ENCODE assay signal across 8 cellular contexts in the genomic region with DNA sequence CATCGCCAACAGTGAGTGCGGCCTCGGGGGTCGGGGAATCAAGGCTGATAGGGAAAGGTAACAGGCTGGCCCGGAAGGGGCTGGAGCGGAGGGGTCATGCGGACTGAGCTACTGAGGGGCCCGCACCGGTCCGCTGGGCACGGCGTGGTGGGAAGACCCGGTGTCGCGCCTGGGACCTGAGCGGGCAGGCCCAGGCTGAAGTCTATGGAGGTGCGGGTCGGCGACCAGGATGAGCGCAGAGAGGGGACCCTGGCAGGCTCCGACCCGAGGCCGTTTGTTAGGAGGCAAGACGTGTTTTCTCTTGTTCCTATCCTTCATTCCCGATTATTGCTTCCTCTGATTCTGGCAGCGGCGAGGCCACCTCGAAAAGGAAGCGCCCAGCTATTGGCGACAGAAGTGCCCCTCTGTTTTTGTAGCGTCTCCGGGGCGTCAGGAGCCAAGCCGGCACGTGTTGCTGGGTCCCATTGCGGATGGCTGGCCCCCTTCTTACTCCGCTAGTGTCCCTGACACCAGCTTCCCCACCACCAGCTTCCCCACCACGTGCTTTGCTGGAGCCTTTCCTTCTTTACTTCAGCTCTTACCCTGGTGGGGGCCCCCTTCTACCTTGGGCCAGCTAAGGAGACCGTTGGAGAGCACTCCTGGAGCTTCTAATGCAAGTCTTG. TPM values are rescaled to one million over a fixed set of nuclear protein-coding genes. Genes with fewer than 3 reads are reported as not detected.
DNase-seq lines count a peak whose midpoint lies in the region; ATAC-seq, FAIRE-seq and TF ChIP-seq lines count a peak whose summit lies in the region.

No MANE protein-coding gene starts in this region.

- H4K20me1 ChIP-seq in BLaER1 (peaks cover 32% of the 10 kb centered on the region), KMS-11 (ENCODE audit: insufficient read depth) (peaks cover 17% of the 10 kb centered on the region)

- H3K4me1 ChIP-seq in BLaER1: peaks cover 32% of the 10 kb centered on the region
- peaks cover 32% of the 10 kb centered on the region for H3K4me1 ChIP-seq in KMS-11 (ENCODE audit: low read depth, poor library complexity, severe bottlenecking)
- H3K4me1 ChIP-seq in heart left ventricle: peaks cover 0 to 37% (median 22%) of the 10 kb centered on the region in 12 donors
- H3K4me1 ChIP-seq in rectal smooth muscle tissue (ENCODE audit: control insufficient read depth, insufficient read depth, low read length): peaks cover 12% of the 10 kb centered on the region

- H3K4me2 ChIP-seq in BLaER1 (peak overlapping the region; percentile 95), KMS-11 (peak overlapping the region; percentile 81)

- no peak for TF ChIP-seq POLR2A in heart left ventricle (IDR thresholded peaks at IDR 0.05)

- ATAC-seq in GM21367 (IDR thresholded peaks at IDR 0.05; ENCODE audit: unreplicated experiment) (peak; percentile 5), heart left ventricle (peak; percentile 2 to 34 (median 26))

- H3K4me3 Mint-ChIP-seq in activated T-helper 2 cell treated with anti-CD3 and anti-CD28 coated beads, Interferon-gamma antibody, Interleukin-2, Interleukin-4, amounts not matched to agents 10 μg/mL and 5 μg/mL and 100 μg/mL, durations not matched to agents 14 hours and 24 hours and 36 hours (ENCODE audit: low read depth): peak overlapping the region; percentile 92

- H3K27me3 ChIP-seq in BLaER1 (no peaks in the 10 kb centered on the region), KMS-11 (ENCODE audit: insufficient read depth, low read depth) (no peaks in the 10 kb centered on the region), heart left ventricle (no peaks in the 10 kb centered on the region), rectal smooth muscle tissue (ENCODE audit: control insufficient read depth, insufficient read depth, low read length) (no peaks in the 10 kb centered on the region)

- no peaks in the 10 kb centered on the region for H3K9me3 Mint-ChIP-seq in activated T-helper 2 cell treated with anti-CD3 and anti-CD28 coated beads, Interferon-gamma antibody, Interleukin-2, Interleukin-4, amounts not matched to agents 10 μg/mL and 5 μg/mL and 100 μg/mL, durations not matched to agents 14 hours and 24 hours and 36 hours

- H3K27me3 Mint-ChIP-seq in activated T-helper 2 cell treated with anti-CD3 and anti-CD28 coated beads, Interferon-gamma antibody, Interleukin-2, Interleukin-4, amounts not matched to agents 10 μg/mL and 5 μg/mL and 100 μg/mL, durations not matched to agents 14 hours and 24 hours and 36 hours (ENCODE audit: low read depth): no peaks in the 10 kb centered on the region

- H3K9me3 ChIP-seq in BLaER1: no peaks in the 10 kb centered on the region
- no peaks in the 10 kb centered on the region for H3K9me3 ChIP-seq in heart left ventricle

- H3K4me3 ChIP-seq in BLaER1: peak overlapping the region; percentile 92
- peak overlapping the region; percentile 37 for H3K4me3 ChIP-seq in KMS-11 (IDR thresholded peaks at IDR 0.05; ENCODE audit: insufficient read depth, low read depth, low read length)
- peak overlapping the region; percentile 45 to 93 (median 84) for H3K4me3 ChIP-seq in heart left ventricle
- peak overlapping the region; percentile 91 for H3K4me3 ChIP-seq in rectal smooth muscle tissue (ENCODE audit: low read length)

- peak overlapping the region; percentile 98 for H3K9ac ChIP-seq in BLaER1
- peak overlapping the region; percentile 86 for H3K9ac ChIP-seq in KMS-11
- peak overlapping the region; percentile 46 for H3K9ac ChIP-seq in rectal smooth muscle tissue (ENCODE audit: low read length)

- peak overlapping the region; percentile 95 for H3K27ac Mint-ChIP-seq in activated T-helper 2 cell treated with anti-CD3 and anti-CD28 coated beads, Interferon-gamma antibody, Interleukin-2, Interleukin-4, amounts not matched to agents 10 μg/mL and 5 μg/mL and 100 μg/mL, durations not matched to agents 14 hours and 24 hours and 36 hours

- H3K27ac ChIP-seq in BLaER1 (peak overlapping the region; percentile 97), KMS-11 (peak overlapping the region; percentile 61), heart left ventricle (peak overlapping the region; percentile 5 to 92 (median 84)), rectal smooth muscle tissue (ENCODE audit: low read depth, low read length) (peak overlapping the region; percentile 75)

- FAIRE-seq in HTR-8/SVneo (lab: Jason Lieb, UNC): no peak

- intact Hi-C loops in activated T-helper 2 cell treated with anti-CD3 and anti-CD28 coated beads, Interferon-gamma antibody, Interleukin-2, Interleukin-4, amounts not matched to agents 10 μg/mL and 5 μg/mL and 100 μg/mL, durations not matched to agents 14 hours and 24 hours and 36 hours (cut with micrococcal nuclease): loop anchor here (1.0 to 5.0 kb wide), 11 partner anchors 11 to 342 kb away; partner anchors contain the start of genes DNAJC14, PYM1, RPL41 and RPS26
- intact Hi-C loops in heart left ventricle (cut with DNase I): loop anchor here in 6 of 10 donors (1.0 to 10.0 kb wide), 7 partner anchors 11 to 370 kb away; partner anchors contain the start of genes RPL41 (in 1 of the 6) and RPS26 (in 1 of the 6)

- TF ChIP-seq CTCF in KMS-11 (conservative IDR thresholded peaks at IDR 0.05; ENCODE audit: low read depth, low read length): no peak
- TF ChIP-seq CTCF in heart left ventricle (IDR thresholded peaks at IDR 0.05): no peak

- peaks cover 49% of the 10 kb centered on the region for H3K79me2 ChIP-seq in KMS-11 (ENCODE audit: insufficient read depth, low read depth)

- peak overlapping the region; percentile 67 for H2AFZ ChIP-seq in KMS-11 (ENCODE audit: low read depth)

- DNase-seq in activated T-helper 2 cell treated with anti-CD3 and anti-CD28 coated beads, Interferon-gamma antibody, Interleukin-2, Interleukin-4, amounts not matched to agents 10 μg/mL and 5 μg/mL and 100 μg/mL, durations not matched to agents 14 hours and 24 hours and 36 hours (ENCODE audit: low spot score): no peak
- DNase-seq in heart left ventricle: peak in 1 of 5 donors; percentile 45
- DNase-seq in HTR-8/SVneo (ENCODE audit: insufficient read length, low spot score): no peak
- DNase-seq in cortex of kidney (lab: John Stamatoyannopoulos, UW): no peak

- WGBS in heart left ventricle, 4 donors: 0 to 1% (median 0%) methylated on average over 18 to 39 of the region's 39 CpGs

- peaks cover 56% of the 10 kb centered on the region for H3K36me3 Mint-ChIP-seq in activated T-helper 2 cell treated with anti-CD3 and anti-CD28 coated beads, Interferon-gamma antibody, Interleukin-2, Interleukin-4, amounts not matched to agents 10 μg/mL and 5 μg/mL and 100 μg/mL, durations not matched to agents 14 hours and 24 hours and 36 hours (ENCODE audit: low read depth)

- H3K36me3 ChIP-seq in BLaER1 (peaks cover 41% of the 10 kb centered on the region), KMS-11 (ENCODE audit: insufficient read depth) (peaks cover 37% of the 10 kb centered on the region; the same call in 1 of the 2 replicates), heart left ventricle (peaks cover 3 to 40% (median 35%) of the 10 kb centered on the region in 9 donors), rectal smooth muscle tissue (ENCODE audit: control insufficient read depth, insufficient read depth, low read length) (peaks cover 21% of the 10 kb centered on the region)

- peaks cover 51% of the 10 kb centered on the region for H3K4me1 Mint-ChIP-seq in activated T-helper 2 cell treated with anti-CD3 and anti-CD28 coated beads, Interferon-gamma antibody, Interleukin-2, Interleukin-4, amounts not matched to agents 10 μg/mL and 5 μg/mL and 100 μg/mL, durations not matched to agents 14 hours and 24 hours and 36 hours (ENCODE audit: low read depth)

RNA-seq across cellular contexts. Expression of gene PA2G4, which starts 0.6 kb away (rescaled TPM):
- 356 and 364 TPM in 2 replicates for total RNA-seq in activated T-helper 2 cell treated with anti-CD3 and anti-CD28 coated beads, Interferon-gamma antibody, Interleukin-2, Interleukin-4, amounts not matched to agents 10 μg/mL and 5 μg/mL and 100 μg/mL, durations not matched to agents 14 hours and 24 hours and 36 hours
- 100 to 1,000 TPM in 1 of 9 donors, 10 to 100 TPM in 8; 66.0 to 105 (median 72.4) TPM for total RNA-seq in heart left ventricle
- polyA plus RNA-seq in heart left ventricle: 100 to 1,000 TPM in 1 of 2 donors, 10 to 100 TPM in 1; 62.4 to 187 TPM

RNA-seq across cellular contexts. Expression of gene RPL41, which starts 11.5 kb away (rescaled TPM):
- total RNA-seq in activated T-helper 2 cell treated with anti-CD3 and anti-CD28 coated beads, Interferon-gamma antibody, Interleukin-2, Interleukin-4, amounts not matched to agents 10 μg/mL and 5 μg/mL and 100 μg/mL, durations not matched to agents 14 hours and 24 hours and 36 hours: 3,925 and 4,057 TPM in 2 replicates
- total RNA-seq in heart left ventricle: 1,000 to 10,000 TPM in 8 of 9 donors, 100 to 1,000 TPM in 1; 533 to 2,381 (median 1,999) TPM
- 1,000 to 10,000 TPM in 1 of 2 donors, 100 to 1,000 TPM in 1; 752 to 4,466 TPM for polyA plus RNA-seq in heart left ventricle

RNA-seq across cellular contexts. Expression of gene ZC3H10, which starts 13.1 kb away (rescaled TPM):
- 7.7 and 9.2 TPM in 2 replicates for total RNA-seq in activated T-helper 2 cell treated with anti-CD3 and anti-CD28 coated beads, Interferon-gamma antibody, Interleukin-2, Interleukin-4, amounts not matched to agents 10 μg/mL and 5 μg/mL and 100 μg/mL, durations not matched to agents 14 hours and 24 hours and 36 hours
- 1 to 10 TPM; 2.7 to 6.4 (median 4.9) TPM for total RNA-seq in heart left ventricle
- polyA plus RNA-seq in heart left ventricle: 1 to 10 TPM; 3.5 to 3.9 TPM

RNA-seq across cellular contexts. Expression of gene ESYT1, which starts 23.1 kb away (rescaled TPM):
- total RNA-seq in activated T-helper 2 cell treated with anti-CD3 and anti-CD28 coated beads, Interferon-gamma antibody, Interleukin-2, Interleukin-4, amounts not matched to agents 10 μg/mL and 5 μg/mL and 100 μg/mL, durations not matched to agents 14 hours and 24 hours and 36 hours: 154 TPM in 2 replicates
- 10 to 100 TPM; 26.8 to 81.1 (median 43.4) TPM for total RNA-seq in heart left ventricle
- 10 to 100 TPM; 17.0 to 67.3 TPM for polyA plus RNA-seq in heart left ventricle

RNA-seq across cellular contexts. Expression of gene ERBB3, which starts 25.0 kb away (rescaled TPM):
- total RNA-seq in activated T-helper 2 cell treated with anti-CD3 and anti-CD28 coated beads, Interferon-gamma antibody, Interleukin-2, Interleukin-4, amounts not matched to agents 10 μg/mL and 5 μg/mL and 100 μg/mL, durations not matched to agents 14 hours and 24 hours and 36 hours: 0.11 and 0.71 TPM in 2 replicates
- 1 to 10 TPM in 8 of 9 donors, under 1 TPM in 1; 0.90 to 4.5 (median 1.8) TPM for total RNA-seq in heart left ventricle
- 1 to 10 TPM; 2.7 to 3.4 TPM for polyA plus RNA-seq in heart left ventricle

Comparison
In these comparisons a context has a peak if more than half of its experiments do, and no peak if none do; other contexts are left out.
1. H3K4me3 ChIP-seq: peak in every context shown above with its lines; median percentile 92 in BLaER1; 91 in rectal smooth muscle tissue; 84 in heart left ventricle; 37 in KMS-11.
2. H3K9ac ChIP-seq: peak in every context shown above with its lines; median percentile 98 in BLaER1; 86 in KMS-11; 46 in rectal smooth muscle tissue.